In genomic region chr20:23823621-23824324, GRCh38 we compare ENCODE assay signal across 2 cellular contexts.
TF ChIP-seq lines count a peak whose summit lies in the region.

No MANE protein-coding gene starts in this region.

TF ChIP-seq in HEK293, 187 proteins besides CTCF, POLR2A, EP300 and RAD21 (continued from another document):
- TF ChIP-seq ZBTB44 (tag by site-specific recombination; IDR thresholded peaks at IDR 0.05): no peak

TF ChIP-seq in WTC11, 78 proteins besides CTCF, POLR2A, EP300 and RAD21 (continued from another document):
- no peak for TF ChIP-seq IRF1 (CRISPR knock-in tag; IDR thresholded peaks at IDR 0.05)
- no peak for TF ChIP-seq E2F5 (CRISPR knock-in tag; IDR thresholded peaks at IDR 0.05)
- TF ChIP-seq ZBTB43 (CRISPR knock-in tag; IDR thresholded peaks at IDR 0.05): no peak
